ENCODE assay signal across 1 cellular context in the genomic region with DNA sequence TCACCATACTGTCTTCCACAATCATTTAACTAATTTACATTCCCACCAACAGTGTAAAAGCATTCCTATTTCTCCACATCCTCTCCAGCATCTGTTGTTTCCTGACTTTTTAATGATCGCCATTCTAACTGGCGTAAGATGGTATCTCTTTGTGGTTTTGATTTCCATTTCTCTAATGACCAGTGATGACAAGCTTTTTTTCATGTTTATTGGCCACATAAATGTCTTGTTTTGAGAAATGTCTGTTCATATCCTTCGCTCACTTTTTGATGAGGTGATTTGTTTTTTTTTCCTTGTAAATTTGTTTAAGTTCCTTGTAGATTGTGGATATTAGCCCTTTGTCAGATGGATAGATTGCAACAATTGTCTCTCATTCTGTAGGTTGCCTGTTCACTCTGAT.
TF ChIP-seq lines count a peak whose summit lies in the region.

No MANE protein-coding gene starts in this region.

TF ChIP-seq in HEK293, 187 proteins besides CTCF, POLR2A, EP300 and RAD21 (continued from another document):
- peak; percentile 67; the same call in 1 of the 2 replicates for TF ChIP-seq OVOL3 (tag by site-specific recombination; IDR thresholded peaks at IDR 0.05)
TF ChIP-seq in HEK293: peak in this region for 13; not testable (repeated sequence) for 174.
